12 cellular contexts compared by ENCODE assay signal in the genomic region with DNA sequence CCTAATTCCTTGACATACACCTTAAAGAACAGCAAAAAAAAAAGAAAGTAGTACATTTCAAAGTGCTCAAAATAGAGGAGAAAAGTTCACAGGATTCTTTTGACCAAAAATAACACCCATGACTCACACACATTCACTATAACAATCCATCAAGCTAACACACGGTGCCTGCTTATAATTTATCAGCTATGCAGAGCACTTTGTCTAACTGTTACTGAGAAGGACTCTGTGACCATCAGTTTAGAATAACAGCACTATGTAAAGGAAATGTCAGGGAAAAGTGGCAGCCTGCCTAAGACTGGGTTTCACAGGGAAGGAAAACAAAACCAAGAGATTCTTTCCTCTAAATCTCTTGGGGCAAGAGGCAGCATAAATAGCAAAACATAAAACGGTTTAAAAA. TPM values are rescaled to one million over a fixed set of nuclear protein-coding genes. Genes with fewer than 3 reads are reported as not detected.
DNase-seq lines count a peak whose midpoint lies in the region; ATAC-seq, FAIRE-seq and TF ChIP-seq lines count a peak whose summit lies in the region.
"Had no signal": no experiment of that assay in that cellular context is flagged by ENCODE, and none has a peak within 500 bp of the region (broad histone marks: within the 10 kb centered on the region; RNA-seq: fewer than 3 reads in every experiment).

No MANE protein-coding gene starts in this region.

- 14% methylated on average over 2 of the region's 2 CpGs for WGBS in right cardiac atrium
- 15 to 38% (median 25%) methylated on average over 2 of the region's 2 CpGs for WGBS in stomach, 5 donors

- H3K36me3 ChIP-seq in bronchial epithelial cell (ENCODE audit: control insufficient read depth, insufficient read depth, low read length) (no peaks in the 10 kb centered on the region), stomach (peaks cover 0 to 5% (median 2%) of the 10 kb centered on the region in 4 donors)

- H3K4me3 ChIP-seq in bronchial epithelial cell (ENCODE audit: low read depth, low read length), result no peak overlapping the region
- no peak overlapping the region for H3K4me3 ChIP-seq in right cardiac atrium (ENCODE audit: low read length)
- no peak overlapping the region for H3K4me3 ChIP-seq in stomach

- H3K27ac ChIP-seq in right cardiac atrium (ENCODE audit: low read length), result no peak overlapping the region
- H3K27ac ChIP-seq in stomach, result peak overlapping the region in 3 of 5 donors; percentile 58 to 66 (median 65)

- H3K4me1 ChIP-seq in right cardiac atrium (ENCODE audit: control insufficient read depth, insufficient read depth, low read length) (peaks cover 4% of the 10 kb centered on the region), stomach (peaks cover 0 to 35% (median 11%) of the 10 kb centered on the region in 4 donors)

- no peaks in the 10 kb centered on the region for H3K9me3 ChIP-seq in right cardiac atrium (ENCODE audit: control insufficient read depth, low read length)
- H3K9me3 ChIP-seq in stomach, result peaks cover 0 to 1% (median under 1%) of the 10 kb centered on the region in 4 donors

- ATAC-seq in right cardiac atrium (peak; percentile 85 to 94), GM21723 (IDR thresholded peaks at IDR 0.05; ENCODE audit: unreplicated experiment) (no peak), GM18858 (IDR thresholded peaks at IDR 0.05; ENCODE audit: unreplicated experiment) (no peak)

- no peak for TF ChIP-seq POLR2A in stomach (IDR thresholded peaks at IDR 0.05)

- DNase-seq in GM04504 (ENCODE audit: low read depth), result peak; percentile 73
- DNase-seq in bronchial epithelial cell (ENCODE audit: low read depth), result peak; percentile 7
- DNase-seq in right cardiac atrium, result peak in 1 of 3 donors; percentile 22
- no peak for DNase-seq in stomach
- DNase-seq in NCI-H1436 (lab: John Stamatoyannopoulos, UW), result no peak
- no peak for DNase-seq in NCI-H82 (lab: John Stamatoyannopoulos, UW)
- DNase-seq: activated CD4-positive, alpha-beta T cell treated with anti-CD3 and anti-CD28 coated beads, Interleukin-2, amount 50 U/mL, for 48 hours; activated naive CD8-positive, alpha-beta T cell treated with anti-CD3 and anti-CD28 coated beads, Interleukin-2, amount 10 ng/mL, durations not matched to agents 7 days and 5 days; GOT3; SHP77 treated with DMSO at 0.1 percent for 48 hours had no signal

- intact Hi-C loops in right cardiac atrium (cut with DNase I) (no loop called here), stomach (cut with DNase I; ENCODE audit: low total_unique reads) (no loop called here)

- no peaks in the 10 kb centered on the region for H3K27me3 ChIP-seq in bronchial epithelial cell (ENCODE audit: control insufficient read depth, insufficient read depth, low read length)
- no peaks in the 10 kb centered on the region for H3K27me3 ChIP-seq in right cardiac atrium (ENCODE audit: control insufficient read depth, insufficient read depth)
- H3K27me3 ChIP-seq in stomach, result no peaks in the 10 kb centered on the region

- no peak for TF ChIP-seq CTCF in bronchial epithelial cell (IDR thresholded peaks at IDR 0.05; ENCODE audit: insufficient read depth, low read length, severe bottlenecking)
- no peak for TF ChIP-seq CTCF in stomach (IDR thresholded peaks at IDR 0.05)

- TF ChIP-seq EP300 in stomach (IDR thresholded peaks at IDR 0.05), result no peak

- no peak for FAIRE-seq in bronchial epithelial cell (lab: Jason Lieb, UNC)

RNA-seq across cellular contexts. Expression of a gene that starts 54.8 kb away (rescaled TPM):
- total RNA-seq in bronchial epithelial cell, result 4.2 and 5.1 TPM in 2 replicates
- 10 to 100 TPM; 15.0 to 17.4 (median 16.0) TPM for total RNA-seq in right cardiac atrium
- 10.1 TPM for polyA plus RNA-seq in right cardiac atrium
- 10 to 100 TPM; 11.6 to 70.6 (median 22.9) TPM for total RNA-seq in stomach
- 10 to 100 TPM in 2 of 3 donors, 1 to 10 TPM in 1; 7.0 to 15.4 (median 13.9) TPM for polyA plus RNA-seq in stomach
- total RNA-seq: activated naive CD8-positive, alpha-beta T cell treated with anti-CD3 and anti-CD28 coated beads, Interleukin-2, amount 10 ng/mL, durations not matched to agents 7 days and 5 days had no signal

Comparison
In these comparisons a context has a peak if more than half of its experiments do, and no peak if none do; other contexts are left out.
1. DNase-seq: peak in GM04504 (single experiment) and bronchial epithelial cell (single experiment); none in stomach (single experiment), NCI-H1436 (single experiment) and NCI-H82 (single experiment).
2. ATAC-seq: peak in right cardiac atrium (2 of 2); none in GM21723 (single experiment) and GM18858 (single experiment).